In genomic region chr3:168870892-168871291, GRCh38 we compare ENCODE assay signal across 23 cellular contexts.
A peak's percentile ranks its signal among the peaks of the same experiment; 100 is the strongest.
DNase-seq lines count a peak whose midpoint lies in the region; ATAC-seq and TF ChIP-seq lines count a peak whose summit lies in the region.
"Had no signal": no experiment of that assay in that cellular context is flagged by ENCODE, and none has a peak within 500 bp of the region (broad histone marks: within the 10 kb centered on the region; RNA-seq: fewer than 3 reads in every experiment).

No MANE protein-coding gene starts in this region.

- CTCF ChIA-PET in HEK293 (lab: Yijun Ruan, JAX), result interaction anchor here (0.9 kb wide), 1 partner anchor 874 kb away, joined by 3 read pairs; no protein-coding TSS in a partner anchor

- H3K9me3 ChIP-seq in HEK293 (ENCODE audit: control insufficient read depth, insufficient read depth, low read depth, low read length), result no peaks in the 10 kb centered on the region
- H3K9me3 ChIP-seq in body of pancreas, result no peaks in the 10 kb centered on the region
- H3K9me3 ChIP-seq: colonic mucosa, heart right ventricle, uterus had no signal

- intact Hi-C loops in body of pancreas (cut with DNase I), result no loop called here

- no peaks in the 10 kb centered on the region for H3K27me3 ChIP-seq in body of pancreas
- H3K27me3 ChIP-seq: brain microvascular endothelial cell, colonic mucosa, heart right ventricle, uterus had no signal

- no peak for TF ChIP-seq POLR2A in body of pancreas (IDR thresholded peaks at IDR 0.05)

- no peak for TF ChIP-seq CTCF in HEK293 (tag by site-specific recombination; IDR thresholded peaks at IDR 0.05)
- TF ChIP-seq CTCF in body of pancreas (IDR thresholded peaks at IDR 0.05), result no peak

- peak; percentile 60 for DNase-seq in A172 (ENCODE audit: low spot score)
- DNase-seq in body of pancreas, result peak in 2 of 4 donors; percentile 13 to 17
- DNase-seq in kidney glomerular epithelial cell (lab: John Stamatoyannopoulos, UW), result peak; percentile 32
- DNase-seq in GDM1 (lab: John Stamatoyannopoulos, UW), result no peak
- DNase-seq in NCI-H1105 (lab: John Stamatoyannopoulos, UW), result no peak
- no peak for DNase-seq in NCI-H2081 treated with DMSO at 0.1 percent for 48 hours (lab: John Stamatoyannopoulos, UW)
- DNase-seq: activated CD4-positive, alpha-beta memory T cell treated with anti-CD3 and anti-CD28 coated beads, Interleukin-2, amount 10 ng/mL, durations not matched to agents 7 days and 5 days; activated effector memory CD4-positive, alpha-beta T cell treated with anti-CD3 and anti-CD28 coated beads, Interleukin-2, amount 50 U/mL, for 16 hours; brain microvascular endothelial cell; colonic mucosa; DMS79; heart right ventricle; left ventricle myocardium superior; NCI-H1092 treated with DMSO at 0.1 percent for 48 hours; NCI-H2081; NCI-H510A; nephron progenitor cell; substantia nigra; T-helper 9 cell; uterus had no signal

- WGBS in body of pancreas, 2 donors, result 49 to 56% methylated on average over 2 of the region's 2 CpGs

- H3K4me3 ChIP-seq in HEK293 (ENCODE audit: low read depth, low read length) (no peak overlapping the region), body of pancreas (no peak overlapping the region)
- H3K4me3 ChIP-seq: colonic mucosa, heart right ventricle, uterus had no signal

- POLR2A ChIA-PET in HEK293 (lab: Yijun Ruan, JAX), result no interaction called here

- H3K4me1 ChIP-seq in HEK293 (ENCODE audit: control insufficient read depth, insufficient read depth, low read length) (peaks cover 3% of the 10 kb centered on the region; the same call in 1 of the 2 replicates), body of pancreas (peaks cover 10% of the 10 kb centered on the region)
- H3K4me1 ChIP-seq: colonic mucosa, uterus had no signal

- peak; percentile 63 for ATAC-seq in body of pancreas
- ATAC-seq in HG02623 (IDR thresholded peaks at IDR 0.05; ENCODE audit: unreplicated experiment), result no peak
- ATAC-seq: heart right ventricle, left ventricle myocardium superior, WTC11 had no signal

- H3K27ac ChIP-seq in HEK293 (ENCODE audit: extremely low read depth, low read depth, low read length) (no peak overlapping the region), body of pancreas (no peak overlapping the region)
- H3K27ac ChIP-seq: brain microvascular endothelial cell, colonic mucosa, heart right ventricle, uterus had no signal

- no peaks in the 10 kb centered on the region for H3K36me3 ChIP-seq in HEK293 (ENCODE audit: control insufficient read depth in 2 of 2, insufficient read depth in 1 of 2, low read length in 2 of 2)
- H3K36me3 ChIP-seq in body of pancreas (replicated peaks in 1 of 2; ENCODE audit: insufficient read depth in 1 of 2, low read depth in 2 of 2), result no peaks in the 10 kb centered on the region
- H3K36me3 ChIP-seq: brain microvascular endothelial cell, colonic mucosa, heart right ventricle, uterus had no signal

TF ChIP-seq in HEK293, 187 proteins besides CTCF, POLR2A, EP300 and RAD21:
- TF ChIP-seq, protein P1, sequence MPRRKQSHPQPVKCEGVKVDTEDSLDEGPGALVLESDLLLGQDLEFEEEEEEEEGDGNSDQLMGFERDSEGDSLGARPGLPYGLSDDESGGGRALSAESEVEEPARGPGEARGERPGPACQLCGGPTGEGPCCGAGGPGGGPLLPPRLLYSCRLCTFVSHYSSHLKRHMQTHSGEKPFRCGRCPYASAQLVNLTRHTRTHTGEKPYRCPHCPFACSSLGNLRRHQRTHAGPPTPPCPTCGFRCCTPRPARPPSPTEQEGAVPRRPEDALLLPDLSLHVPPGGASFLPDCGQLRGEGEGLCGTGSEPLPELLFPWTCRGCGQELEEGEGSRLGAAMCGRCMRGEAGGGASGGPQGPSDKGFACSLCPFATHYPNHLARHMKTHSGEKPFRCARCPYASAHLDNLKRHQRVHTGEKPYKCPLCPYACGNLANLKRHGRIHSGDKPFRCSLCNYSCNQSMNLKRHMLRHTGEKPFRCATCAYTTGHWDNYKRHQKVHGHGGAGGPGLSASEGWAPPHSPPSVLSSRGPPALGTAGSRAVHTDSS (tag by site-specific recombination; IDR thresholded peaks at IDR 0.05), result no peak
- no peak for TF ChIP-seq ZNF398 (tag by site-specific recombination; IDR thresholded peaks at IDR 0.05)
- TF ChIP-seq ZBTB8A (tag by site-specific recombination; IDR thresholded peaks at IDR 0.05), result no peak
- TF ChIP-seq KLF9 (tag by site-specific recombination; IDR thresholded peaks at IDR 0.05; ENCODE audit: low read depth), result no peak
- 0 out of 2 replicates have a peak, but pooled peaks have one; percentile 36 for TF ChIP-seq MEIS1 (CRISPR knock-in tag; IDR thresholded peaks at IDR 0.05; ENCODE audit: borderline replicate concordance)
- TF ChIP-seq PRDM6 (tag by site-specific recombination; IDR thresholded peaks at IDR 0.05), result peak; percentile 15; the same call in 1 of the 2 replicates
- TF ChIP-seq, protein P2, sequence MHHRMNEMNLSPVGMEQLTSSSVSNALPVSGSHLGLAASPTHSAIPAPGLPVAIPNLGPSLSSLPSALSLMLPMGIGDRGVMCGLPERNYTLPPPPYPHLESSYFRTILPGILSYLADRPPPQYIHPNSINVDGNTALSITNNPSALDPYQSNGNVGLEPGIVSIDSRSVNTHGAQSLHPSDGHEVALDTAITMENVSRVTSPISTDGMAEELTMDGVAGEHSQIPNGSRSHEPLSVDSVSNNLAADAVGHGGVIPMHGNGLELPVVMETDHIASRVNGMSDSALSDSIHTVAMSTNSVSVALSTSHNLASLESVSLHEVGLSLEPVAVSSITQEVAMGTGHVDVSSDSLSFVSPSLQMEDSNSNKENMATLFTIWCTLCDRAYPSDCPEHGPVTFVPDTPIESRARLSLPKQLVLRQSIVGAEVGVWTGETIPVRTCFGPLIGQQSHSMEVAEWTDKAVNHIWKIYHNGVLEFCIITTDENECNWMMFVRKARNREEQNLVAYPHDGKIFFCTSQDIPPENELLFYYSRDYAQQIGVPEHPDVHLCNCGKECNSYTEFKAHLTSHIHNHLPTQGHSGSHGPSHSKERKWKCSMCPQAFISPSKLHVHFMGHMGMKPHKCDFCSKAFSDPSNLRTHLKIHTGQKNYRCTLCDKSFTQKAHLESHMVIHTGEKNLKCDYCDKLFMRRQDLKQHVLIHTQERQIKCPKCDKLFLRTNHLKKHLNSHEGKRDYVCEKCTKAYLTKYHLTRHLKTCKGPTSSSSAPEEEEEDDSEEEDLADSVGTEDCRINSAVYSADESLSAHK (tag by site-specific recombination; IDR thresholded peaks at IDR 0.05), result no peak
- TF ChIP-seq ZNF366 (tag by site-specific recombination; conservative IDR thresholded peaks at IDR 0.05), result peak; percentile 51; the same call in 1 of the 2 replicates
- TF ChIP-seq, protein P3, sequence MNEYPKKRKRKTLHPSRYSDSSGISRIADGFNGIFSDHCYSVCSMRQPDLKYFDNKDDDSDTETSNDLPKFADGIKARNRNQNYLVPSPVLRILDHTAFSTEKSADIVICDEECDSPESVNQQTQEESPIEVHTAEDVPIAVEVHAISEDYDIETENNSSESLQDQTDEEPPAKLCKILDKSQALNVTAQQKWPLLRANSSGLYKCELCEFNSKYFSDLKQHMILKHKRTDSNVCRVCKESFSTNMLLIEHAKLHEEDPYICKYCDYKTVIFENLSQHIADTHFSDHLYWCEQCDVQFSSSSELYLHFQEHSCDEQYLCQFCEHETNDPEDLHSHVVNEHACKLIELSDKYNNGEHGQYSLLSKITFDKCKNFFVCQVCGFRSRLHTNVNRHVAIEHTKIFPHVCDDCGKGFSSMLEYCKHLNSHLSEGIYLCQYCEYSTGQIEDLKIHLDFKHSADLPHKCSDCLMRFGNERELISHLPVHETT (tag by site-specific recombination; IDR thresholded peaks at IDR 0.05), result no peak
- no peak for TF ChIP-seq ZFP41 (tag by site-specific recombination; IDR thresholded peaks at IDR 0.05; ENCODE audit: borderline replicate concordance)
- TF ChIP-seq ZNF776 (tag by site-specific recombination; IDR thresholded peaks at IDR 0.05; ENCODE audit: borderline replicate concordance), result no peak
- no peak for TF ChIP-seq ZNF132 (tag by site-specific recombination; IDR thresholded peaks at IDR 0.05; ENCODE audit: borderline replicate concordance)
- no peak for TF ChIP-seq ZNF138 (tag by site-specific recombination; IDR thresholded peaks at IDR 0.05; ENCODE audit: borderline replicate concordance)
- TF ChIP-seq ZNF660 (tag by site-specific recombination; IDR thresholded peaks at IDR 0.05), result no peak
- no peak for TF ChIP-seq ZNF114 (tag by site-specific recombination; IDR thresholded peaks at IDR 0.05)
- TF ChIP-seq GFI1B (tag by site-specific recombination; IDR thresholded peaks at IDR 0.05), result no peak
- no peak for TF ChIP-seq YY2 (tag by site-specific recombination; IDR thresholded peaks at IDR 0.05)

Comparison
In these comparisons a context has a peak if more than half of its experiments do, and no peak if none do; other contexts are left out.
1. DNase-seq: peak in A172 (single experiment) and kidney glomerular epithelial cell (single experiment); none in GDM1 (single experiment), NCI-H1105 (single experiment) and NCI-H2081 treated with DMSO at 0.1 percent for 48 hours (single experiment).